In the genomic region with DNA sequence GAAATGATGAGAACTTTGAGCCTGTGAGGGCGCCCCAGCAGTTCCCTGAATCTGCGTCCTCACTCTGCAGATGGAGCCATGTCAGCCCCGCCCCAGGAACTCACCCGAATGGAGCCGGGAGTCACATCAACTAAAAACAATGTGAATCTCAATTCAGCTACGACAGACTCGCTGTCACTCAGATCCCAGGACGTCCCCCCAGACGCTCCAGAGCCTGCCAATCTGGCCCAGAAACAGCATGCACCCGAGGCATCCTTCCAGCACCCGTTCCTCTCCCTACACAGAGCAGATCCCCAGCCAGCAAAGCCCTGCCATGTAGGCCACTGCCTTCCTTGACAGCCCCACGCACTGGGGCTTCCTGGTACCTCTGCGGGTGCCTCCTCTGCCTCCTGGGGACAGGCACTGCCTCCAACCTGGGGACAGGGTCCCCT, we compare ENCODE assay signal across 14 cellular contexts.
A peak's percentile ranks its signal among the peaks of the same experiment; 100 is the strongest.
DNase-seq lines count a peak whose midpoint lies in the region; TF ChIP-seq lines count a peak whose summit lies in the region.
"Had no signal": no experiment of that assay in that cellular context is flagged by ENCODE, and none has a peak within 500 bp of the region (broad histone marks: within the 10 kb centered on the region; RNA-seq: fewer than 3 reads in every experiment).

No MANE protein-coding gene starts in this region.

- H3K27ac Mint-ChIP-seq in endodermal cell (no peak overlapping the region), mesothelial cell of epicardium (peak overlapping the region; percentile 98)
- H3K27ac Mint-ChIP-seq: activated B cell treated with CpG ODN at 0.5 μM for 24 hours had no signal

- H3K4me1 Mint-ChIP-seq in endodermal cell (no peaks in the 10 kb centered on the region), mesothelial cell of epicardium (peaks cover 62% of the 10 kb centered on the region)
- H3K4me1 Mint-ChIP-seq: activated B cell treated with CpG ODN at 0.5 μM for 24 hours had no signal

- DNase-seq in NCI-H1694 treated with DMSO at 0.1 percent for 48 hours (lab: John Stamatoyannopoulos, UW), result peak; percentile 91
- DNase-seq in endodermal cell, result peak; percentile 52
- peak in 1 of 2 experiments; percentile 36 for DNase-seq in mesothelial cell of epicardium (ENCODE audit: low spot score in 2 of 2, unreplicated experiment in 2 of 2)
- DNase-seq in testis, result peak; percentile 22
- no peak for DNase-seq in activated gamma-delta T cell treated with Interleukin-2 at 50 U/mL for 16 hours
- DNase-seq in HAP-1 (ENCODE audit: low spot score in 2 of 2), result no peak
- DNase-seq in central memory CD4-positive, alpha-beta T cell, result no peak
- no peak for DNase-seq in NAMALWA (ENCODE audit: low spot score)
- DNase-seq: activated B cell treated with CpG ODN at 0.5 μM for 24 hours; activated CD8-positive, alpha-beta memory T cell treated with anti-CD3 and anti-CD28 coated beads, Interleukin-2, amount 50 U/mL, for 48 hours; activated naive CD4-positive, alpha-beta T cell treated with anti-CD3 and anti-CD28 coated beads, Interleukin-2, amount 50 U/mL, for 16 hours; NCI-H2029; stimulated activated CD4-positive, alpha-beta T cell treated with anti-CD3 and anti-CD28 coated beads, Interleukin-1b, Interleukin-23, amount 100 ng/mL, for 48 hours; T-helper 1 cell had no signal

- H3K27ac ChIP-seq in endodermal cell (ENCODE audit: low read depth, low read length) (peak overlapping the region; percentile 36), testis (peak overlapping the region; percentile 80 to 85)

- H3K9me3 ChIP-seq in endodermal cell (ENCODE audit: control insufficient read depth, low read length), result no peaks in the 10 kb centered on the region
- no peaks in the 10 kb centered on the region for H3K9me3 ChIP-seq in testis
- H3K9me3 ChIP-seq in HAP-1, result no peaks in the 10 kb centered on the region

- peaks cover 2% of the 10 kb centered on the region for H3K27me3 Mint-ChIP-seq in endodermal cell (ENCODE audit: insufficient read depth)
- H3K27me3 Mint-ChIP-seq in mesothelial cell of epicardium (ENCODE audit: low read depth), result no peaks in the 10 kb centered on the region

- H3K27me3 ChIP-seq in endodermal cell (ENCODE audit: control insufficient read depth, insufficient read depth, low read length, poor library complexity, severe bottlenecking) (no peaks in the 10 kb centered on the region), testis (no peaks in the 10 kb centered on the region), HAP-1 (ENCODE audit: low read depth) (no peaks in the 10 kb centered on the region)

- TF ChIP-seq POLR2A in testis (IDR thresholded peaks at IDR 0.05), result no peak

- H3K9me3 Mint-ChIP-seq in endodermal cell (no peaks in the 10 kb centered on the region), mesothelial cell of epicardium (no peaks in the 10 kb centered on the region)
- H3K9me3 Mint-ChIP-seq: activated B cell treated with CpG ODN at 0.5 μM for 24 hours had no signal

- H3K9ac ChIP-seq in endodermal cell (ENCODE audit: extremely low read depth, low read length, poor library complexity, severe bottlenecking), result no peak overlapping the region

- intact Hi-C loops in testis (cut with DNase I; ENCODE audit: low total_unique reads), result no loop called here

- H3K36me3 ChIP-seq in endodermal cell (ENCODE audit: control insufficient read depth, insufficient read depth, low read length) (no peaks in the 10 kb centered on the region), testis (ENCODE audit: low read depth, missing control alignments) (no peaks in the 10 kb centered on the region), HAP-1 (replicated peaks) (no peaks in the 10 kb centered on the region)

- no peak overlapping the region for H3K4me3 Mint-ChIP-seq in endodermal cell
- peak overlapping the region; percentile 41 for H3K4me3 Mint-ChIP-seq in mesothelial cell of epicardium
- H3K4me3 Mint-ChIP-seq: activated B cell treated with CpG ODN at 0.5 μM for 24 hours had no signal

- H3K4me3 ChIP-seq in endodermal cell (ENCODE audit: low read length), result no peak overlapping the region
- peak overlapping the region in 1 of 2 donors; percentile 10 for H3K4me3 ChIP-seq in testis
- H3K4me3 ChIP-seq in HAP-1, result no peak overlapping the region

- no peaks in the 10 kb centered on the region for H3K36me3 Mint-ChIP-seq in endodermal cell (ENCODE audit: low read depth)
- H3K36me3 Mint-ChIP-seq in mesothelial cell of epicardium, result peaks cover 4% of the 10 kb centered on the region

- no peaks in the 10 kb centered on the region for H3K4me1 ChIP-seq in endodermal cell (ENCODE audit: control insufficient read depth, insufficient read depth, low read length)
- H3K4me1 ChIP-seq in testis, result peaks cover 48% of the 10 kb centered on the region
- H3K4me1 ChIP-seq in HAP-1, result no peaks in the 10 kb centered on the region

- TF ChIP-seq CTCF in endodermal cell (conservative IDR thresholded peaks at IDR 0.05) (no peak), mesothelial cell of epicardium (IDR thresholded peaks at IDR 0.05; ENCODE audit: unreplicated experiment) (no peak), testis (IDR thresholded peaks at IDR 0.05) (no peak)

- WGBS in endodermal cell (ENCODE audit: insufficient coverage in 1 of 2, insufficient read length in 1 of 2), 2 experiments, result 83 to 90% methylated on average over 11 to 13 of the region's 13 CpGs
- WGBS in testis, 2 donors, result 53 to 55% methylated on average over 6 to 13 of the region's 13 CpGs

- in situ Hi-C loops in HAP-1 (cut with MboI; ENCODE audit: low sequenced_read_pairs), result no loop called here

Comparison
In these comparisons a context has a peak if more than half of its experiments do, and no peak if none do; other contexts are left out.
1. DNase-seq: peak in NCI-H1694 treated with DMSO at 0.1 percent for 48 hours (single experiment), endodermal cell (single experiment) and testis (single experiment); none in activated gamma-delta T cell treated with Interleukin-2 at 50 U/mL for 16 hours (single experiment), HAP-1 (0 of 2), central memory CD4-positive, alpha-beta T cell (single experiment) and NAMALWA (single experiment).